ENCODE assay signal across 7 cellular contexts in the genomic region with DNA sequence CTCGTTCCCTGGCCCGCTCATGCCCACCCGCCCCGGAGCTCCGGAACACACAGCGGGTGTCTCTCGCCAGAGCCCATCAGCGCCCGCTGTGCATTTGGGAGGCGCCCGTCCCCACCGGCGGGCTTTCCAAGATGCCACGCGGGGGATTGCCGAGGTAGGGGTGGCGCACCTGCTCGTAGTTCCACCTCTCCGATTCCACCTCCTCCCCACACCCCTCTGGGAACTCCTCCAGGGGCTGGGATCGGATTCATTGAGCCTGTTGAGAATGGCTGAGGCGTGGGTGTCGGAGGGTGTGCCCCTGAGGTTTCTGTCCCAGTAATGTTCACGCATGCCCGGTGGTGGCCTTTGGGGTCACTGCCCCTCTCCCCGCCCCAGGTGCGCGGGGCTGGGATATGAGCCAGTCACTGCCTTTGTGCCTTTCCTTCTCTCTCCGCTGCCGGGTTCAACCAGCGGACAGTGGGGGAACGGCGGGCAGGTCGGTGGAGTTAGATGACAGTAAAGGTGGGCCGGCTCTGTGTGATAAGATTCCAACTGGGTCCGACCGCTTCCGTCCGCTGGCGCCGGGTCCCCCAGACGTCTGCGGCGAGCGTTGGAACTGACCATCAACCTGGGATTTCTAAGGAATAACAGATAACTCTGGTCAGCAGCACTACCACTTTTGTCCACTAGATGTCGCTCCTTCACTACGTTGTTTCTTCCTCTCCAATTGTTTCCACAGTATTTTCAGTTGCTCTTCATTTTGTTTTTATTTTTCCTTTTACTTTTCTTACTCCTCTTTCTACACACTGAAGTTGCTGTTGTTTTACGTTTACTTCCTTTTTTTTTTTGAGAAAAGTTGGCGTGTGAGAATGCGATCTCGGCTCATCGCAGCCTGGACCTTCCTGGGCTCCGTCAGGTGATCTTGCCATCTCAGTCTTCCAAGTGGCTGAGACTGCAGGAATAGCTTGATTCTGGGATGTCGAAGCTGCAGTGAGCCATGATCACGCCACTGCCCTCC.
DNase-seq lines count a peak whose midpoint lies in the region; ATAC-seq and TF ChIP-seq lines count a peak whose summit lies in the region.

No MANE protein-coding gene starts in this region.

- no peaks in the 10 kb centered on the region for H3K4me1 Mint-ChIP-seq in WTC11

- CTCF ChIA-PET in WTC11 (lab: Charles Lee), result no interaction called here

- DNase-seq in NCI-H1694 (lab: John Stamatoyannopoulos, UW) (peak; percentile 63), WTC11 (ENCODE audit: low spot score) (peak; percentile 67), cerebellum (ENCODE audit: low spot score) (peak; percentile 68), kidney tubule cell (ENCODE audit: low spot score) (peak; percentile 87)
- DNase-seq in stimulated activated CD4-positive, alpha-beta T cell treated with anti-CD3 and anti-CD28 coated beads, Interleukin-1b, Interleukin-23, amount 100 ng/mL, for 24 hours (ENCODE audit: low read depth in 4 of 4, low spot score in 1 of 4), result peak; percentile 34 to 64 (median 46)

- H3K36me3 Mint-ChIP-seq in WTC11, result peaks cover 46% of the 10 kb centered on the region

- H3K27ac Mint-ChIP-seq in WTC11, result no peak overlapping the region

- POLR2A ChIA-PET in WTC11 (lab: Charles Lee), result no interaction called here

- H3K27me3 Mint-ChIP-seq in WTC11 (ENCODE audit: low read depth), result peaks cover 11% of the 10 kb centered on the region; the same call in 1 of the 2 replicates

- H3K4me3 Mint-ChIP-seq in WTC11, result no peak overlapping the region; the same call in 1 of the 2 replicates

- H3K9me3 Mint-ChIP-seq in WTC11, result peaks cover 52% of the 10 kb centered on the region

- ATAC-seq in HG02571 (IDR thresholded peaks at IDR 0.05; ENCODE audit: unreplicated experiment) (peak; percentile 64), WTC11 (peak; percentile 76)

- peak; percentile 20 for TF ChIP-seq CTCF in GM12801 (IDR thresholded peaks at IDR 0.05; ENCODE audit: extremely low read depth, insufficient read length)
- peak; percentile 94 for TF ChIP-seq CTCF in WTC11 (IDR thresholded peaks at IDR 0.05)

TF ChIP-seq in WTC11, 78 proteins besides CTCF, POLR2A, EP300 and RAD21:
- TF ChIP-seq ELF4 (CRISPR knock-in tag; IDR thresholded peaks at IDR 0.05; ENCODE audit: low read depth) (no peak), NFATC4 (CRISPR knock-in tag; IDR thresholded peaks at IDR 0.05) (no peak), NFE2L1 (CRISPR knock-in tag; IDR thresholded peaks at IDR 0.05) (no peak), ESRRA (CRISPR knock-in tag; IDR thresholded peaks at IDR 0.05; ENCODE audit: borderline replicate concordance) (no peak), ZNF219 (CRISPR knock-in tag; IDR thresholded peaks at IDR 0.05; ENCODE audit: borderline replicate concordance) (no peak), HMGA2 (CRISPR knock-in tag; IDR thresholded peaks at IDR 0.05) (no peak), MYBL2 (CRISPR knock-in tag; IDR thresholded peaks at IDR 0.05) (no peak), ZNF121 (CRISPR knock-in tag; IDR thresholded peaks at IDR 0.05) (no peak), IRF2 (CRISPR knock-in tag; IDR thresholded peaks at IDR 0.05; ENCODE audit: borderline replicate concordance, low read depth) (no peak), ZNF232 (CRISPR knock-in tag; IDR thresholded peaks at IDR 0.05) (no peak), JUN (CRISPR knock-in tag; IDR thresholded peaks at IDR 0.05) (no peak), GTF2I (CRISPR knock-in tag; conservative IDR thresholded peaks at IDR 0.05) (no peak)
- TF ChIP-seq, protein P1, sequence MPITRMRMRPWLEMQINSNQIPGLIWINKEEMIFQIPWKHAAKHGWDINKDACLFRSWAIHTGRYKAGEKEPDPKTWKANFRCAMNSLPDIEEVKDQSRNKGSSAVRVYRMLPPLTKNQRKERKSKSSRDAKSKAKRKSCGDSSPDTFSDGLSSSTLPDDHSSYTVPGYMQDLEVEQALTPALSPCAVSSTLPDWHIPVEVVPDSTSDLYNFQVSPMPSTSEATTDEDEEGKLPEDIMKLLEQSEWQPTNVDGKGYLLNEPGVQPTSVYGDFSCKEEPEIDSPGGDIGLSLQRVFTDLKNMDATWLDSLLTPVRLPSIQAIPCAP (CRISPR knock-in tag; IDR thresholded peaks at IDR 0.05), result no peak
- TF ChIP-seq, protein P2, sequence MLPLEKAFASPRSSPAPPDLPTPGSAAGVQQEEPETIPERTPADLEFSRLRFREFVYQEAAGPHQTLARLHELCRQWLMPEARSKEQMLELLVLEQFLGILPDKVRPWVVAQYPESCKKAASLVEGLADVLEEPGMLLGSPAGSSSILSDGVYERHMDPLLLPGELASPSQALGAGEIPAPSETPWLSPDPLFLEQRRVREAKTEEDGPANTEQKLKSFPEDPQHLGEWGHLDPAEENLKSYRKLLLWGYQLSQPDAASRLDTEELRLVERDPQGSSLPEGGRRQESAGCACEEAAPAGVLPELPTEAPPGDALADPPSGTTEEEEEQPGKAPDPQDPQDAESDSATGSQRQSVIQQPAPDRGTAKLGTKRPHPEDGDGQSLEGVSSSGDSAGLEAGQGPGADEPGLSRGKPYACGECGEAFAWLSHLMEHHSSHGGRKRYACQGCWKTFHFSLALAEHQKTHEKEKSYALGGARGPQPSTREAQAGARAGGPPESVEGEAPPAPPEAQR (CRISPR knock-in tag; IDR thresholded peaks at IDR 0.05), result no peak
- TF ChIP-seq, protein P3, sequence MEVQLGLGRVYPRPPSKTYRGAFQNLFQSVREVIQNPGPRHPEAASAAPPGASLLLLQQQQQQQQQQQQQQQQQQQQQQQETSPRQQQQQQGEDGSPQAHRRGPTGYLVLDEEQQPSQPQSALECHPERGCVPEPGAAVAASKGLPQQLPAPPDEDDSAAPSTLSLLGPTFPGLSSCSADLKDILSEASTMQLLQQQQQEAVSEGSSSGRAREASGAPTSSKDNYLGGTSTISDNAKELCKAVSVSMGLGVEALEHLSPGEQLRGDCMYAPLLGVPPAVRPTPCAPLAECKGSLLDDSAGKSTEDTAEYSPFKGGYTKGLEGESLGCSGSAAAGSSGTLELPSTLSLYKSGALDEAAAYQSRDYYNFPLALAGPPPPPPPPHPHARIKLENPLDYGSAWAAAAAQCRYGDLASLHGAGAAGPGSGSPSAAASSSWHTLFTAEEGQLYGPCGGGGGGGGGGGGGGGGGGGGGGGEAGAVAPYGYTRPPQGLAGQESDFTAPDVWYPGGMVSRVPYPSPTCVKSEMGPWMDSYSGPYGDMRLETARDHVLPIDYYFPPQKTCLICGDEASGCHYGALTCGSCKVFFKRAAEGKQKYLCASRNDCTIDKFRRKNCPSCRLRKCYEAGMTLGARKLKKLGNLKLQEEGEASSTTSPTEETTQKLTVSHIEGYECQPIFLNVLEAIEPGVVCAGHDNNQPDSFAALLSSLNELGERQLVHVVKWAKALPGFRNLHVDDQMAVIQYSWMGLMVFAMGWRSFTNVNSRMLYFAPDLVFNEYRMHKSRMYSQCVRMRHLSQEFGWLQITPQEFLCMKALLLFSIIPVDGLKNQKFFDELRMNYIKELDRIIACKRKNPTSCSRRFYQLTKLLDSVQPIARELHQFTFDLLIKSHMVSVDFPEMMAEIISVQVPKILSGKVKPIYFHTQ (CRISPR knock-in tag; IDR thresholded peaks at IDR 0.05), result no peak
- TF ChIP-seq, protein P4, sequence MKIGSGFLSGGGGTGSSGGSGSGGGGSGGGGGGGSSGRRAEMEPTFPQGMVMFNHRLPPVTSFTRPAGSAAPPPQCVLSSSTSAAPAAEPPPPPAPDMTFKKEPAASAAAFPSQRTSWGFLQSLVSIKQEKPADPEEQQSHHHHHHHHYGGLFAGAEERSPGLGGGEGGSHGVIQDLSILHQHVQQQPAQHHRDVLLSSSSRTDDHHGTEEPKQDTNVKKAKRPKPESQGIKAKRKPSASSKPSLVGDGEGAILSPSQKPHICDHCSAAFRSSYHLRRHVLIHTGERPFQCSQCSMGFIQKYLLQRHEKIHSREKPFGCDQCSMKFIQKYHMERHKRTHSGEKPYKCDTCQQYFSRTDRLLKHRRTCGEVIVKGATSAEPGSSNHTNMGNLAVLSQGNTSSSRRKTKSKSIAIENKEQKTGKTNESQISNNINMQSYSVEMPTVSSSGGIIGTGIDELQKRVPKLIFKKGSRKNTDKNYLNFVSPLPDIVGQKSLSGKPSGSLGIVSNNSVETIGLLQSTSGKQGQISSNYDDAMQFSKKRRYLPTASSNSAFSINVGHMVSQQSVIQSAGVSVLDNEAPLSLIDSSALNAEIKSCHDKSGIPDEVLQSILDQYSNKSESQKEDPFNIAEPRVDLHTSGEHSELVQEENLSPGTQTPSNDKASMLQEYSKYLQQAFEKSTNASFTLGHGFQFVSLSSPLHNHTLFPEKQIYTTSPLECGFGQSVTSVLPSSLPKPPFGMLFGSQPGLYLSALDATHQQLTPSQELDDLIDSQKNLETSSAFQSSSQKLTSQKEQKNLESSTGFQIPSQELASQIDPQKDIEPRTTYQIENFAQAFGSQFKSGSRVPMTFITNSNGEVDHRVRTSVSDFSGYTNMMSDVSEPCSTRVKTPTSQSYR (CRISPR knock-in tag; IDR thresholded peaks at IDR 0.05), result no peak

Comparison
In these comparisons a context has a peak if more than half of its experiments do, and no peak if none do; other contexts are left out.
1. Peak in every context shown above with its lines: DNase-seq and ATAC-seq.